ENCODE assay signal across 25 cellular contexts in the genomic region with DNA sequence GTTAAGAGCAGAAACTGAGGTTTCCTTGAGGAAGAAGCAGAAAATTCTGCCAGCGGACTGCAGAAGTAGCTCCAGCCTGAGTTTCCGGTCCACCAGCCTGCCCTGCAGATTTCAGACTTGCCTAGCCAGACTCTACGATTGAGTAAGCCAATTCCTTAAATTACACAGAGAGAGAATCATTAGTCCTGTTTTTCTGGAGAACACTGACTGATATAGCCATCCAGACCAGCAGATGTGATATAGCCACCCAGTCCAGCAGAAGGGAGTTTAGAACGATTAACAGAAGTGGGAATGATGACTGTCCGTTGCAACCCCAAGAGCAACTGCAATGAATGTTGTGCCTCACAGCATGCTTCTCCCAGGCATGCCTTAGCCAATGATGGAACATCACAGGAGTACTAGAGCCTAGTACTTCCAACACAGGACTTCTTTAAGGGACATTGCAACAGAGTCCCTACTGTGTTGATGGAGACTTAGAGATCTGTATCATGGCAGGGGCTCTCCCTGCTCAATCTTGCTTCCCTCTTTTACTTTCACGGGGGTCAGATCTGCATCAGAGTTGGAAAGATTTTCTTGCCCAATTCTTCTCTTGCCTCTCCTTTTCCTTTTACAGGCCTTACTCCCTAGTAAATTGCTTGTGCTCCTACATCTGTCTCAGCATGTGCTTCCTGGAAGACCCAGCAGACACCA.
DNase-seq lines count a peak whose midpoint lies in the region; ATAC-seq and TF ChIP-seq lines count a peak whose summit lies in the region.
"Had no signal": no experiment of that assay in that cellular context is flagged by ENCODE, and none has a peak within 500 bp of the region (broad histone marks: within the 10 kb centered on the region; RNA-seq: fewer than 3 reads in every experiment).

No MANE protein-coding gene starts in this region.

- DNase-seq in kidney tubule cell (ENCODE audit: low spot score), result no peak
- DNase-seq in activated T-helper 2 cell treated with anti-CD3 and anti-CD28 coated beads, Interferon-gamma antibody, Interleukin-2, Interleukin-4, amounts not matched to agents 10 μg/mL and 5 μg/mL and 100 μg/mL, durations not matched to agents 14 hours and 24 hours and 36 hours (ENCODE audit: low spot score), result no peak
- no peak for DNase-seq in activated T-helper 1 cell treated with anti-CD3 and anti-CD28 coated beads, Interleukin-12 subunit alpha, Interleukin-12 subunit beta, Interleukin-2, Interleukin-4 antibody, amounts not matched to agents 30 ng/mL and 10 ng/mL and 1 ng/mL, durations not matched to agents 14 hours and 24 hours and 36 hours (ENCODE audit: low spot score)
- DNase-seq: activated CD4-positive, alpha-beta memory T cell treated with anti-CD3 and anti-CD28 coated beads, Interleukin-2, amount 10 ng/mL, durations not matched to agents 7 days and 5 days; activated naive CD4-positive, alpha-beta T cell; CD8-positive, alpha-beta T cell; cortex of kidney; DMS53; GF-D8; glutamatergic neuron; kidney glomerular epithelial cell; NCI-H187 treated with DMSO at 0.1 percent for 48 hours; NCI-H2227 treated with DMSO at 0.1 percent for 48 hours; occipital lobe; OCI-M1; stimulated activated CD4-positive, alpha-beta T cell treated with anti-CD3 and anti-CD28 coated beads, Interleukin-2, amount 100 ng/mL, for 48 hours; stimulated activated naive CD4-positive, alpha-beta T cell treated with Interleukin-2 at 50 U/mL for 16 hours; thyroid gland had no signal

- H2AFZ ChIP-seq in OCI-LY3 (ENCODE audit: low read depth, low read length), result no peak overlapping the region

- peaks cover 6% of the 10 kb centered on the region for H3K36me3 ChIP-seq in OCI-LY3 (replicated peaks; ENCODE audit: low read depth, low read length)
- H3K36me3 ChIP-seq: thyroid gland had no signal

- H3K4me2 ChIP-seq in OCI-LY3 (ENCODE audit: low read length), result peak overlapping the region; percentile 91
- H3K4me2 ChIP-seq: KMS-11 had no signal

- H3K4me1 Mint-ChIP-seq in stimulated activated memory B cell treated with anti-CD40 and anti-IgM and Interleukin-4, amounts not matched to agents 10 μg/mL and 1 μg/mL and 100 μg/mL, for 72 hours, result peaks cover 13% of the 10 kb centered on the region
- peaks cover 3% of the 10 kb centered on the region for H3K4me1 Mint-ChIP-seq in activated T-helper 2 cell treated with anti-CD3 and anti-CD28 coated beads, Interferon-gamma antibody, Interleukin-2, Interleukin-4, amounts not matched to agents 10 μg/mL and 5 μg/mL and 100 μg/mL, durations not matched to agents 14 hours and 24 hours and 36 hours (ENCODE audit: low read depth)
- peaks cover 12% of the 10 kb centered on the region for H3K4me1 Mint-ChIP-seq in activated T-helper 1 cell treated with anti-CD3 and anti-CD28 coated beads, Interleukin-12 subunit alpha, Interleukin-12 subunit beta, Interleukin-2, Interleukin-4 antibody, amounts not matched to agents 30 ng/mL and 10 ng/mL and 1 ng/mL, durations not matched to agents 14 hours and 24 hours and 36 hours (ENCODE audit: low read depth)
- H3K4me1 Mint-ChIP-seq: activated CD4-positive, alpha-beta memory T cell treated with anti-CD3 and anti-CD28 coated beads, Interleukin-2, amount 10 ng/mL, durations not matched to agents 7 days and 5 days had no signal

- H3K9me3 ChIP-seq in OCI-LY3 (ENCODE audit: insufficient read depth, low read length), result peaks cover 7% of the 10 kb centered on the region; the same call in 1 of the 2 replicates
- H3K9me3 ChIP-seq: thyroid gland had no signal

- no peaks in the 10 kb centered on the region for H3K79me2 ChIP-seq in OCI-LY3 (ENCODE audit: low read length)

- H3K27ac Mint-ChIP-seq in stimulated activated memory B cell treated with anti-CD40 and anti-IgM and Interleukin-4, amounts not matched to agents 10 μg/mL and 1 μg/mL and 100 μg/mL, for 72 hours, result no peak overlapping the region
- no peak overlapping the region for H3K27ac Mint-ChIP-seq in activated T-helper 2 cell treated with anti-CD3 and anti-CD28 coated beads, Interferon-gamma antibody, Interleukin-2, Interleukin-4, amounts not matched to agents 10 μg/mL and 5 μg/mL and 100 μg/mL, durations not matched to agents 14 hours and 24 hours and 36 hours
- H3K27ac Mint-ChIP-seq in activated T-helper 1 cell treated with anti-CD3 and anti-CD28 coated beads, Interleukin-12 subunit alpha, Interleukin-12 subunit beta, Interleukin-2, Interleukin-4 antibody, amounts not matched to agents 30 ng/mL and 10 ng/mL and 1 ng/mL, durations not matched to agents 14 hours and 24 hours and 36 hours, result no peak overlapping the region
- H3K27ac Mint-ChIP-seq: activated CD4-positive, alpha-beta memory T cell treated with anti-CD3 and anti-CD28 coated beads, Interleukin-2, amount 10 ng/mL, durations not matched to agents 7 days and 5 days; CD8-positive, alpha-beta T cell had no signal

- intact Hi-C loops in activated T-helper 2 cell treated with anti-CD3 and anti-CD28 coated beads, Interferon-gamma antibody, Interleukin-2, Interleukin-4, amounts not matched to agents 10 μg/mL and 5 μg/mL and 100 μg/mL, durations not matched to agents 14 hours and 24 hours and 36 hours (cut with micrococcal nuclease), result no loop called here
- intact Hi-C loops in activated T-helper 1 cell treated with anti-CD3 and anti-CD28 coated beads, Interleukin-12 subunit alpha, Interleukin-12 subunit beta, Interleukin-2, Interleukin-4 antibody, amounts not matched to agents 30 ng/mL and 10 ng/mL and 1 ng/mL, durations not matched to agents 14 hours and 24 hours and 36 hours (cut with micrococcal nuclease), result no loop called here

- H3K36me3 Mint-ChIP-seq in stimulated activated memory B cell treated with anti-CD40 and anti-IgM and Interleukin-4, amounts not matched to agents 10 μg/mL and 1 μg/mL and 100 μg/mL, for 72 hours, result no peaks in the 10 kb centered on the region
- H3K36me3 Mint-ChIP-seq in activated T-helper 2 cell treated with anti-CD3 and anti-CD28 coated beads, Interferon-gamma antibody, Interleukin-2, Interleukin-4, amounts not matched to agents 10 μg/mL and 5 μg/mL and 100 μg/mL, durations not matched to agents 14 hours and 24 hours and 36 hours (ENCODE audit: low read depth), result no peaks in the 10 kb centered on the region
- no peaks in the 10 kb centered on the region for H3K36me3 Mint-ChIP-seq in activated T-helper 1 cell treated with anti-CD3 and anti-CD28 coated beads, Interleukin-12 subunit alpha, Interleukin-12 subunit beta, Interleukin-2, Interleukin-4 antibody, amounts not matched to agents 30 ng/mL and 10 ng/mL and 1 ng/mL, durations not matched to agents 14 hours and 24 hours and 36 hours (ENCODE audit: low read depth)
- H3K36me3 Mint-ChIP-seq: CD8-positive, alpha-beta T cell had no signal

- peak overlapping the region; percentile 19; the same call in 1 of the 2 replicates for H3K9ac ChIP-seq in OCI-LY3 (ENCODE audit: low read length)
- H3K9ac ChIP-seq: KMS-11 had no signal

- H3K4me3 Mint-ChIP-seq in stimulated activated memory B cell treated with anti-CD40 and anti-IgM and Interleukin-4, amounts not matched to agents 10 μg/mL and 1 μg/mL and 100 μg/mL, for 72 hours, result no peak overlapping the region
- H3K4me3 Mint-ChIP-seq in activated T-helper 2 cell treated with anti-CD3 and anti-CD28 coated beads, Interferon-gamma antibody, Interleukin-2, Interleukin-4, amounts not matched to agents 10 μg/mL and 5 μg/mL and 100 μg/mL, durations not matched to agents 14 hours and 24 hours and 36 hours (ENCODE audit: low read depth), result no peak overlapping the region
- no peak overlapping the region for H3K4me3 Mint-ChIP-seq in activated T-helper 1 cell treated with anti-CD3 and anti-CD28 coated beads, Interleukin-12 subunit alpha, Interleukin-12 subunit beta, Interleukin-2, Interleukin-4 antibody, amounts not matched to agents 30 ng/mL and 10 ng/mL and 1 ng/mL, durations not matched to agents 14 hours and 24 hours and 36 hours
- H3K4me3 Mint-ChIP-seq: activated CD4-positive, alpha-beta memory T cell treated with anti-CD3 and anti-CD28 coated beads, Interleukin-2, amount 10 ng/mL, durations not matched to agents 7 days and 5 days; CD8-positive, alpha-beta T cell had no signal

- no peaks in the 10 kb centered on the region; the same call in 1 of the 2 replicates for H3K27me3 ChIP-seq in OCI-LY3 (ENCODE audit: low read depth, low read length)
- H3K27me3 ChIP-seq: thyroid gland had no signal

- ATAC-seq in GM19351 (IDR thresholded peaks at IDR 0.05; ENCODE audit: unreplicated experiment) (peak; percentile 55), HG02642 (IDR thresholded peaks at IDR 0.05; ENCODE audit: poor library complexity, unreplicated experiment) (peak; percentile 52), GM21528 (IDR thresholded peaks at IDR 0.05; ENCODE audit: low FRiP score, unreplicated experiment) (no peak)
- peak; percentile 70 for ATAC-seq in stimulated activated memory B cell treated with anti-CD40 and anti-IgM and Interleukin-4, amounts not matched to agents 10 μg/mL and 1 μg/mL and 100 μg/mL, for 72 hours
- ATAC-seq: CD8-positive, alpha-beta T cell; Right ventricle myocardium inferior had no signal

- H4K20me1 ChIP-seq in OCI-LY3 (ENCODE audit: insufficient read depth, low read length), result peaks cover 8% of the 10 kb centered on the region; the same call in 1 of the 2 replicates

- H3K4me3 ChIP-seq in OCI-LY3 (ENCODE audit: low read length), result peak overlapping the region; percentile 60
- H3K4me3 ChIP-seq: thyroid gland had no signal

- H3K27ac ChIP-seq in OCI-LY3 (ENCODE audit: low read length), result peak overlapping the region; percentile 59
- H3K27ac ChIP-seq: KMS-11, thyroid gland had no signal

- H3K4me1 ChIP-seq in OCI-LY3 (ENCODE audit: low read length), result peaks cover 34% of the 10 kb centered on the region
- H3K4me1 ChIP-seq: thyroid gland had no signal

- TF ChIP-seq CTCF in OCI-LY3 (IDR thresholded peaks at IDR 0.05; ENCODE audit: low read depth, low read length), result no peak

- H3K27me3 Mint-ChIP-seq in stimulated activated memory B cell treated with anti-CD40 and anti-IgM and Interleukin-4, amounts not matched to agents 10 μg/mL and 1 μg/mL and 100 μg/mL, for 72 hours, result no peaks in the 10 kb centered on the region
- H3K27me3 Mint-ChIP-seq in activated T-helper 2 cell treated with anti-CD3 and anti-CD28 coated beads, Interferon-gamma antibody, Interleukin-2, Interleukin-4, amounts not matched to agents 10 μg/mL and 5 μg/mL and 100 μg/mL, durations not matched to agents 14 hours and 24 hours and 36 hours (ENCODE audit: low read depth), result peaks cover 24% of the 10 kb centered on the region
- H3K27me3 Mint-ChIP-seq in activated T-helper 1 cell treated with anti-CD3 and anti-CD28 coated beads, Interleukin-12 subunit alpha, Interleukin-12 subunit beta, Interleukin-2, Interleukin-4 antibody, amounts not matched to agents 30 ng/mL and 10 ng/mL and 1 ng/mL, durations not matched to agents 14 hours and 24 hours and 36 hours (ENCODE audit: insufficient read depth), result peaks cover 8% of the 10 kb centered on the region
- H3K27me3 Mint-ChIP-seq: activated CD4-positive, alpha-beta memory T cell treated with anti-CD3 and anti-CD28 coated beads, Interleukin-2, amount 10 ng/mL, durations not matched to agents 7 days and 5 days had no signal

- H3K9me3 Mint-ChIP-seq in stimulated activated memory B cell treated with anti-CD40 and anti-IgM and Interleukin-4, amounts not matched to agents 10 μg/mL and 1 μg/mL and 100 μg/mL, for 72 hours, result peaks cover 3% of the 10 kb centered on the region
- H3K9me3 Mint-ChIP-seq in activated T-helper 2 cell treated with anti-CD3 and anti-CD28 coated beads, Interferon-gamma antibody, Interleukin-2, Interleukin-4, amounts not matched to agents 10 μg/mL and 5 μg/mL and 100 μg/mL, durations not matched to agents 14 hours and 24 hours and 36 hours, result no peaks in the 10 kb centered on the region
- peaks cover 3% of the 10 kb centered on the region for H3K9me3 Mint-ChIP-seq in activated T-helper 1 cell treated with anti-CD3 and anti-CD28 coated beads, Interleukin-12 subunit alpha, Interleukin-12 subunit beta, Interleukin-2, Interleukin-4 antibody, amounts not matched to agents 30 ng/mL and 10 ng/mL and 1 ng/mL, durations not matched to agents 14 hours and 24 hours and 36 hours
- H3K9me3 Mint-ChIP-seq: activated CD4-positive, alpha-beta memory T cell treated with anti-CD3 and anti-CD28 coated beads, Interleukin-2, amount 10 ng/mL, durations not matched to agents 7 days and 5 days; CD8-positive, alpha-beta T cell had no signal
